28 cellular contexts compared by ENCODE assay signal in the genomic region with DNA sequence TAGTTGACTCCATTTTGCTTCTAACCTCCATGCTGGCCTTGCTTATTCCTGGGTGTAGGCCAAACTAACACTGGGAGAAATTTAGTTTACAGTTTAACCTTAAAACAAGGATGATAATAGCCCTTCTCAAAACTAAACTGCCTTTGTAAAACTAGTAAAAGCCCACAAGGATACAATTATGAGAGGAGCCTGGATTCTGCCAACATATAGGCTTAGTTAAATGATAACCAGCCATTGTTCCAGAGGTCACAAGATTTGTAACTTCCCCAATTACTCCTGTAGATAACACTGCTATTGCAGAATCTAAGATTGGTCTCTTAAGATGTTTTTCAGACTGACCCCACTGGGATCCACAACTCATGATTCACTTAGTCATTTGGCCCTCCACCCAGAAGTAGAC.
"Had no signal": no experiment of that assay in that cellular context is flagged by ENCODE, and none has a peak within 500 bp of the region (broad histone marks: within the 10 kb centered on the region; RNA-seq: fewer than 3 reads in every experiment).

No MANE protein-coding gene starts in this region.

- H3K4me1 ChIP-seq: heart left ventricle had no signal

- H3K36me3 ChIP-seq: brain microvascular endothelial cell, heart left ventricle, WERI-Rb-1 had no signal

- H3K27ac Mint-ChIP-seq: activated CD4-positive, alpha-beta T cell treated with anti-CD3 and anti-CD28 coated beads for 36 hours; activated CD4-positive, alpha-beta T cell treated with anti-CD3 and anti-CD28 coated beads, Interleukin-2, amount 10 ng/mL, durations not matched to agents 24 days and 14 days; activated CD8-positive, alpha-beta T cell treated with anti-CD3 and anti-CD28 coated beads for 36 hours; activated naive CD8-positive, alpha-beta T cell; activated T-helper 17 cell treated with anti-CD3 and anti-CD28 coated beads, Interleukin-2, amount 50 U/mL, for 72 hours; endodermal cell; T-helper 17 cell; T-helper 2 cell treated with Interferon-gamma antibody and Interleukin-4, amounts not matched to agents 5 μg/mL and 100 μg/mL, for 36 hours had no signal

- ATAC-seq: activated CD4-positive, alpha-beta T cell treated with anti-CD3 and anti-CD28 coated beads for 36 hours; activated CD8-positive, alpha-beta T cell treated with anti-CD3 and anti-CD28 coated beads for 36 hours; activated T-cell treated with anti-CD3 and anti-CD28 coated beads, Interleukin-2, amount 50 U/mL, for 4 hours; activated T-helper 17 cell treated with anti-CD3 and anti-CD28 coated beads, Interleukin-2, amount 50 U/mL, for 72 hours; esophagus mucosa; heart left ventricle; T-helper 17 cell had no signal

- H3K36me3 Mint-ChIP-seq: activated naive CD8-positive, alpha-beta T cell had no signal

- H3K4me1 Mint-ChIP-seq: activated CD4-positive, alpha-beta T cell treated with anti-CD3 and anti-CD28 coated beads for 36 hours; activated CD4-positive, alpha-beta T cell treated with anti-CD3 and anti-CD28 coated beads, Interleukin-2, amount 10 ng/mL, durations not matched to agents 24 days and 14 days; activated T-helper 17 cell treated with anti-CD3 and anti-CD28 coated beads, Interleukin-2, amount 50 U/mL, for 72 hours; central memory CD8-positive, alpha-beta T cell; T-helper 17 cell had no signal

- H3K4me3 ChIP-seq: heart left ventricle had no signal

- H3K4me3 Mint-ChIP-seq: activated CD4-positive, alpha-beta T cell treated with anti-CD3 and anti-CD28 coated beads for 36 hours; activated CD4-positive, alpha-beta T cell treated with anti-CD3 and anti-CD28 coated beads, Interleukin-2, amount 10 ng/mL, durations not matched to agents 24 days and 14 days; activated CD8-positive, alpha-beta T cell treated with anti-CD3 and anti-CD28 coated beads for 36 hours; activated naive CD8-positive, alpha-beta T cell; activated T-cell treated with anti-CD3 and anti-CD28 coated beads, Interleukin-2, amount 50 U/mL, for 4 hours; activated T-helper 17 cell treated with anti-CD3 and anti-CD28 coated beads, Interleukin-2, amount 50 U/mL, for 72 hours; central memory CD8-positive, alpha-beta T cell; endodermal cell; T-helper 17 cell; T-helper 2 cell treated with Interferon-gamma antibody and Interleukin-4, amounts not matched to agents 5 μg/mL and 100 μg/mL, for 36 hours had no signal

- H3K27me3 ChIP-seq: brain microvascular endothelial cell, heart left ventricle had no signal

- H3K9me3 Mint-ChIP-seq: activated CD4-positive, alpha-beta T cell treated with anti-CD3 and anti-CD28 coated beads, Interleukin-2, amount 10 ng/mL, durations not matched to agents 24 days and 14 days; activated T-helper 17 cell treated with anti-CD3 and anti-CD28 coated beads, Interleukin-2, amount 50 U/mL, for 72 hours had no signal

- H3K27me3 Mint-ChIP-seq: activated CD4-positive, alpha-beta T cell treated with anti-CD3 and anti-CD28 coated beads for 36 hours; activated CD4-positive, alpha-beta T cell treated with anti-CD3 and anti-CD28 coated beads, Interleukin-2, amount 10 ng/mL, durations not matched to agents 24 days and 14 days; activated CD8-positive, alpha-beta T cell treated with anti-CD3 and anti-CD28 coated beads for 36 hours; activated naive CD8-positive, alpha-beta T cell; activated T-helper 17 cell treated with anti-CD3 and anti-CD28 coated beads, Interleukin-2, amount 50 U/mL, for 72 hours; central memory CD8-positive, alpha-beta T cell; T-helper 17 cell had no signal

- H3K27ac ChIP-seq: brain microvascular endothelial cell, heart left ventricle, WERI-Rb-1 had no signal

- DNase-seq: activated CD4-positive, alpha-beta T cell treated with anti-CD3 and anti-CD28 coated beads for 36 hours; activated CD4-positive, alpha-beta T cell treated with anti-CD3 and anti-CD28 coated beads, Interleukin-2, amount 10 ng/mL, durations not matched to agents 24 days and 14 days; activated CD4-positive, alpha-beta T cell treated with anti-CD3 and anti-CD28 coated beads, Interleukin-2, amount 50 U/mL, for 48 hours; activated CD4-positive, CD25-positive, alpha-beta regulatory T cell; activated CD4-positive, CD25-positive, alpha-beta regulatory T cell treated with anti-CD3 and anti-CD28 coated beads, Interleukin-2, amount 50 U/mL, for 72 hours; activated CD8-positive, alpha-beta memory T cell treated with anti-CD3 and anti-CD28 coated beads for 24 hours; activated CD8-positive, alpha-beta T cell treated with anti-CD3 and anti-CD28 coated beads for 36 hours; activated effector memory CD4-positive, alpha-beta T cell treated with Interleukin-2 at 50 U/mL for 16 hours; activated gamma-delta T cell treated with Interleukin-2 at 50 U/mL for 16 hours; activated naive CD4-positive, alpha-beta T cell treated with anti-CD3 and anti-CD28 coated beads, Interleukin-2, amount 50 U/mL, for 16 hours; activated naive CD4-positive, alpha-beta T cell treated with Interleukin-2 at 50 U/mL for 16 hours; activated T-cell treated with anti-CD3 and anti-CD28 coated beads, Interleukin-2, amount 50 U/mL, for 4 hours; amniotic stem cell; anterior cingulate cortex; brain microvascular endothelial cell; effector memory CD4-positive, alpha-beta T cell; endodermal cell; foreskin fibroblast; heart left ventricle; T-helper 1 cell; T-helper 17 cell; T1000; WERI-Rb-1 had no signal
